1 cellular context compared by ENCODE assay signal in genomic region chr1:12477936-12478611, GRCh38.
TF ChIP-seq lines count a peak whose summit lies in the region.

No MANE protein-coding gene starts in this region.

TF ChIP-seq in HepG2, 621 proteins besides CTCF, POLR2A, EP300 and RAD21 (continued from another document and continues in another):
- TF ChIP-seq, protein P1, sequence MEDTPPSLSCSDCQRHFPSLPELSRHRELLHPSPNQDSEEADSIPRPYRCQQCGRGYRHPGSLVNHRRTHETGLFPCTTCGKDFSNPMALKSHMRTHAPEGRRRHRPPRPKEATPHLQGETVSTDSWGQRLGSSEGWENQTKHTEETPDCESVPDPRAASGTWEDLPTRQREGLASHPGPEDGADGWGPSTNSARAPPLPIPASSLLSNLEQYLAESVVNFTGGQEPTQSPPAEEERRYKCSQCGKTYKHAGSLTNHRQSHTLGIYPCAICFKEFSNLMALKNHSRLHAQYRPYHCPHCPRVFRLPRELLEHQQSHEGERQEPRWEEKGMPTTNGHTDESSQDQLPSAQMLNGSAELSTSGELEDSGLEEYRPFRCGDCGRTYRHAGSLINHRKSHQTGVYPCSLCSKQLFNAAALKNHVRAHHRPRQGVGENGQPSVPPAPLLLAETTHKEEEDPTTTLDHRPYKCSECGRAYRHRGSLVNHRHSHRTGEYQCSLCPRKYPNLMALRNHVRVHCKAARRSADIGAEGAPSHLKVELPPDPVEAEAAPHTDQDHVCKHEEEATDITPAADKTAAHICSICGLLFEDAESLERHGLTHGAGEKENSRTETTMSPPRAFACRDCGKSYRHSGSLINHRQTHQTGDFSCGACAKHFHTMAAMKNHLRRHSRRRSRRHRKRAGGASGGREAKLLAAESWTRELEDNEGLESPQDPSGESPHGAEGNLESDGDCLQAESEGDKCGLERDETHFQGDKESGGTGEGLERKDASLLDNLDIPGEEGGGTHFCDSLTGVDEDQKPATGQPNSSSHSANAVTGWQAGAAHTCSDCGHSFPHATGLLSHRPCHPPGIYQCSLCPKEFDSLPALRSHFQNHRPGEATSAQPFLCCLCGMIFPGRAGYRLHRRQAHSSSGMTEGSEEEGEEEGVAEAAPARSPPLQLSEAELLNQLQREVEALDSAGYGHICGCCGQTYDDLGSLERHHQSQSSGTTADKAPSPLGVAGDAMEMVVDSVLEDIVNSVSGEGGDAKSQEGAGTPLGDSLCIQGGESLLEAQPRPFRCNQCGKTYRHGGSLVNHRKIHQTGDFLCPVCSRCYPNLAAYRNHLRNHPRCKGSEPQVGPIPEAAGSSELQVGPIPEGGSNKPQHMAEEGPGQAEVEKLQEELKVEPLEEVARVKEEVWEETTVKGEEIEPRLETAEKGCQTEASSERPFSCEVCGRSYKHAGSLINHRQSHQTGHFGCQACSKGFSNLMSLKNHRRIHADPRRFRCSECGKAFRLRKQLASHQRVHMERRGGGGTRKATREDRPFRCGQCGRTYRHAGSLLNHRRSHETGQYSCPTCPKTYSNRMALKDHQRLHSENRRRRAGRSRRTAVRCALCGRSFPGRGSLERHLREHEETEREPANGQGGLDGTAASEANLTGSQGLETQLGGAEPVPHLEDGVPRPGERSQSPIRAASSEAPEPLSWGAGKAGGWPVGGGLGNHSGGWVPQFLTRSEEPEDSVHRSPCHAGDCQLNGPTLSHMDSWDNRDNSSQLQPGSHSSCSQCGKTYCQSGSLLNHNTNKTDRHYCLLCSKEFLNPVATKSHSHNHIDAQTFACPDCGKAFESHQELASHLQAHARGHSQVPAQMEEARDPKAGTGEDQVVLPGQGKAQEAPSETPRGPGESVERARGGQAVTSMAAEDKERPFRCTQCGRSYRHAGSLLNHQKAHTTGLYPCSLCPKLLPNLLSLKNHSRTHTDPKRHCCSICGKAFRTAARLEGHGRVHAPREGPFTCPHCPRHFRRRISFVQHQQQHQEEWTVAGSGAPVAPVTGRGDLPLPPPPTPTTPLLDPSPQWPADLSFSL (CRISPR knock-in tag; IDR thresholded peaks at IDR 0.05) = no peak
- TF ChIP-seq, protein P2, sequence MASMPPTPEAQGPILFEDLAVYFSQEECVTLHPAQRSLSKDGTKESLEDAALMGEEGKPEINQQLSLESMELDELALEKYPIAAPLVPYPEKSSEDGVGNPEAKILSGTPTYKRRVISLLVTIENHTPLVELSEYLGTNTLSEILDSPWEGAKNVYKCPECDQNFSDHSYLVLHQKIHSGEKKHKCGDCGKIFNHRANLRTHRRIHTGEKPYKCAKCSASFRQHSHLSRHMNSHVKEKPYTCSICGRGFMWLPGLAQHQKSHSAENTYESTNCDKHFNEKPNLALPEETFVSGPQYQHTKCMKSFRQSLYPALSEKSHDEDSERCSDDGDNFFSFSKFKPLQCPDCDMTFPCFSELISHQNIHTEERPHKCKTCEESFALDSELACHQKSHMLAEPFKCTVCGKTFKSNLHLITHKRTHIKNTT (CRISPR knock-in tag; IDR thresholded peaks at IDR 0.05) = no peak
- TF ChIP-seq AHDC1 (CRISPR knock-in tag; IDR thresholded peaks at IDR 0.05; ENCODE audit: borderline replicate concordance) (peak; percentile 81), MYC (CRISPR knock-in tag; IDR thresholded peaks at IDR 0.05; ENCODE audit: borderline replicate concordance) (peak; percentile 92), ELK4 (CRISPR knock-in tag; IDR thresholded peaks at IDR 0.05; ENCODE audit: borderline replicate concordance) (no peak), STAT5B (CRISPR knock-in tag; IDR thresholded peaks at IDR 0.05) (no peak; the same call in 1 of the 2 replicates), ZNF318 (CRISPR knock-in tag; IDR thresholded peaks at IDR 0.05) (peak; percentile 66; the same call in 1 of the 2 replicates), EHMT2 (IDR thresholded peaks at IDR 0.05; ENCODE audit: borderline replicate concordance, low read depth, low read length) (no peak), ATF4 (CRISPR knock-in tag; IDR thresholded peaks at IDR 0.05) (peak in 1 of 2 experiments; percentile 15; a peak in 1 of 4 replicates), ZNF563 (CRISPR knock-in tag; IDR thresholded peaks at IDR 0.05) (no peak), BATF2 (CRISPR knock-in tag; IDR thresholded peaks at IDR 0.05) (no peak), GABPA (IDR thresholded peaks at IDR 0.05; ENCODE audit: low read depth, low read length) (no peak), GABPA (CRISPR knock-in tag; IDR thresholded peaks at IDR 0.05; ENCODE audit: low read depth) (no peak), ZNF331 (CRISPR knock-in tag; IDR thresholded peaks at IDR 0.05) (peak; percentile 84), KDM3A (CRISPR knock-in tag; IDR thresholded peaks at IDR 0.05; ENCODE audit: low read depth) (peak; percentile 84; the same call in 1 of the 2 replicates), GTF3A (CRISPR knock-in tag; conservative IDR thresholded peaks at IDR 0.05) (no peak), HDAC6 (IDR thresholded peaks at IDR 0.05; ENCODE audit: low read depth, low read length) (no peak)
- TF ChIP-seq, protein P3, sequence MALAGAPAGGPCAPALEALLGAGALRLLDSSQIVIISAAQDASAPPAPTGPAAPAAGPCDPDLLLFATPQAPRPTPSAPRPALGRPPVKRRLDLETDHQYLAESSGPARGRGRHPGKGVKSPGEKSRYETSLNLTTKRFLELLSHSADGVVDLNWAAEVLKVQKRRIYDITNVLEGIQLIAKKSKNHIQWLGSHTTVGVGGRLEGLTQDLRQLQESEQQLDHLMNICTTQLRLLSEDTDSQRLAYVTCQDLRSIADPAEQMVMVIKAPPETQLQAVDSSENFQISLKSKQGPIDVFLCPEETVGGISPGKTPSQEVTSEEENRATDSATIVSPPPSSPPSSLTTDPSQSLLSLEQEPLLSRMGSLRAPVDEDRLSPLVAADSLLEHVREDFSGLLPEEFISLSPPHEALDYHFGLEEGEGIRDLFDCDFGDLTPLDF (CRISPR knock-in tag; IDR thresholded peaks at IDR 0.05) = no peak
